Comparison of ENCODE assay signal across 9 cellular contexts in genomic region chr19:4971816-4972495, GRCh38. TPM values are rescaled to one million over a fixed set of nuclear protein-coding genes. Genes with fewer than 3 reads are reported as not detected.
DNase-seq lines count a peak whose midpoint lies in the region; ATAC-seq and TF ChIP-seq lines count a peak whose summit lies in the region.
"Had no signal": no experiment of that assay in that cellular context is flagged by ENCODE, and none has a peak within 500 bp of the region (broad histone marks: within the 10 kb centered on the region; RNA-seq: fewer than 3 reads in every experiment).

No MANE protein-coding gene starts in this region.

- peaks cover 35% of the 10 kb centered on the region for H3K4me1 Mint-ChIP-seq in T-helper 2 cell treated with Interferon-gamma antibody and Interleukin-4, amounts not matched to agents 5 μg/mL and 100 μg/mL, for 36 hours (ENCODE audit: low read depth)
- peaks cover 50% of the 10 kb centered on the region for H3K4me1 Mint-ChIP-seq in WTC11

- peak overlapping the region; percentile 97 for H3K4me3 Mint-ChIP-seq in T-helper 2 cell treated with Interferon-gamma antibody and Interleukin-4, amounts not matched to agents 5 μg/mL and 100 μg/mL, for 36 hours
- H3K4me3 Mint-ChIP-seq in WTC11 = peak overlapping the region; percentile 96

- peak overlapping the region in 1 of 2 donors; percentile 74 for H3K4me3 ChIP-seq in gastroesophageal sphincter
- peak overlapping the region in 2 of 3 donors; percentile 73 to 74 for H3K4me3 ChIP-seq in skeletal muscle tissue (ENCODE audit: low read length in 3 of 3)
- no peak overlapping the region for H3K4me3 ChIP-seq in brain microvascular endothelial cell (ENCODE audit: low read depth, low read length)

- H3K9me3 Mint-ChIP-seq in T-helper 2 cell treated with Interferon-gamma antibody and Interleukin-4, amounts not matched to agents 5 μg/mL and 100 μg/mL, for 36 hours = no peaks in the 10 kb centered on the region
- H3K9me3 Mint-ChIP-seq in WTC11 = no peaks in the 10 kb centered on the region

- no peak for DNase-seq in T-helper 2 cell treated with Interferon-gamma antibody and Interleukin-4, amounts not matched to agents 5 μg/mL and 100 μg/mL, for 36 hours (ENCODE audit: low spot score)
- DNase-seq in T-helper 2 cell (no peak), WTC11 (ENCODE audit: low spot score) (no peak), brain microvascular endothelial cell (no peak), KG1 (lab: John Stamatoyannopoulos, UW) (no peak), hippocampal formation (lab: John Stamatoyannopoulos, UW) (no peak)

- in situ Hi-C loops in brain microvascular endothelial cell (cut with HindIII; ENCODE audit: low pct_ligation_motif_present, low sequenced_read_pairs) = no loop called here

- no peaks in the 10 kb centered on the region for H3K27me3 Mint-ChIP-seq in T-helper 2 cell treated with Interferon-gamma antibody and Interleukin-4, amounts not matched to agents 5 μg/mL and 100 μg/mL, for 36 hours (ENCODE audit: low read depth)
- H3K27me3 Mint-ChIP-seq in WTC11 (ENCODE audit: low read depth) = no peaks in the 10 kb centered on the region

- TF ChIP-seq EP300 in gastroesophageal sphincter (IDR thresholded peaks at IDR 0.05) = no peak

- WGBS in gastroesophageal sphincter (ENCODE audit: low coverage in 1 of 2), 2 donors = no CpG with 5 or more reads among the region's 19 CpGs

- CTCF ChIA-PET in WTC11 (lab: Charles Lee) = interaction anchor here (0.7 to 4.4 kb wide), 13 partner anchors 7 to 166 kb away, joined by 3 to 23 read pairs (median 4); no protein-coding TSS in a partner anchor

- H3K27ac ChIP-seq in gastroesophageal sphincter = peak overlapping the region in 3 of 4 donors; percentile 78 to 87 (median 85)
- H3K27ac ChIP-seq in skeletal muscle tissue (ENCODE audit: low read depth, low read length) = peak overlapping the region; percentile 58
- no peak overlapping the region for H3K27ac ChIP-seq in brain microvascular endothelial cell

- POLR2A ChIA-PET in WTC11 (lab: Charles Lee) = no interaction called here

- TF ChIP-seq POLR2A in gastroesophageal sphincter (IDR thresholded peaks at IDR 0.05) = no peak

- peaks cover 22% of the 10 kb centered on the region for H3K36me3 Mint-ChIP-seq in T-helper 2 cell treated with Interferon-gamma antibody and Interleukin-4, amounts not matched to agents 5 μg/mL and 100 μg/mL, for 36 hours (ENCODE audit: low read depth)
- H3K36me3 Mint-ChIP-seq in WTC11 = no peaks in the 10 kb centered on the region; the same call in 1 of the 2 replicates

- ATAC-seq in WTC11 = no peak
- no peak for ATAC-seq in gastroesophageal sphincter

- peak overlapping the region; percentile 93 for H3K27ac Mint-ChIP-seq in T-helper 2 cell treated with Interferon-gamma antibody and Interleukin-4, amounts not matched to agents 5 μg/mL and 100 μg/mL, for 36 hours
- H3K27ac Mint-ChIP-seq in WTC11 = peak overlapping the region; percentile 84

- H3K9ac ChIP-seq in skeletal muscle tissue (ENCODE audit: low read depth in 1 of 3, low read length in 3 of 3) = peak overlapping the region; percentile 22 to 54 (median 25)

- no peak for TF ChIP-seq CTCF in WTC11 (IDR thresholded peaks at IDR 0.05)
- no peak for TF ChIP-seq CTCF in gastroesophageal sphincter (IDR thresholded peaks at IDR 0.05)
- TF ChIP-seq CTCF in brain microvascular endothelial cell (IDR thresholded peaks at IDR 0.05; ENCODE audit: low read depth, low read length, missing control alignments) = no peak

- H3K9me3 ChIP-seq in gastroesophageal sphincter (no peaks in the 10 kb centered on the region), skeletal muscle tissue (ENCODE audit: control insufficient read depth in 3 of 3, low read length in 3 of 3) (no peaks in the 10 kb centered on the region)
- H3K9me3 ChIP-seq: HAP-1 had no signal

- H3K4me1 ChIP-seq in gastroesophageal sphincter (peaks cover 3 to 81% (median 35%) of the 10 kb centered on the region in 3 donors), skeletal muscle tissue (ENCODE audit: control insufficient read depth in 3 of 3, insufficient read depth in 3 of 3, low read length in 3 of 3) (peaks cover 44 to 61% (median 59%) of the 10 kb centered on the region in 3 donors)

- H3K27me3 ChIP-seq in gastroesophageal sphincter (no peaks in the 10 kb centered on the region), skeletal muscle tissue (ENCODE audit: control insufficient read depth in 3 of 3, insufficient read depth in 3 of 3, low read length in 3 of 3) (no peaks in the 10 kb centered on the region), brain microvascular endothelial cell (replicated peaks) (no peaks in the 10 kb centered on the region)

- H3K36me3 ChIP-seq in gastroesophageal sphincter (no peaks in the 10 kb centered on the region), skeletal muscle tissue (ENCODE audit: control insufficient read depth in 3 of 3, insufficient read depth in 3 of 3, low read length in 3 of 3) (no peaks in the 10 kb centered on the region), brain microvascular endothelial cell (replicated peaks) (no peaks in the 10 kb centered on the region)
- H3K36me3 ChIP-seq: HAP-1 had no signal

TF ChIP-seq in WTC11, 78 proteins besides CTCF, POLR2A, EP300 and RAD21:
- TF ChIP-seq SOX15 (CRISPR knock-in tag; IDR thresholded peaks at IDR 0.05) = no peak
- TF ChIP-seq ATF1 (CRISPR knock-in tag; IDR thresholded peaks at IDR 0.05) = no peak
- no peak for TF ChIP-seq NR2C2 (CRISPR knock-in tag; IDR thresholded peaks at IDR 0.05)
- no peak for TF ChIP-seq ZBTB21 (CRISPR knock-in tag; IDR thresholded peaks at IDR 0.05; ENCODE audit: borderline replicate concordance)
- TF ChIP-seq HMGXB4 (CRISPR knock-in tag; IDR thresholded peaks at IDR 0.05) = no peak
TF ChIP-seq in WTC11: peak in this region for 0.

RNA-seq across cellular contexts. Expression of gene KDM4B, which starts 3.0 kb away (rescaled TPM):
- total RNA-seq in WTC11 (2021) (43.2 to 56.0 TPM (median 53.1 TPM) in 3 replicates), gastroesophageal sphincter (10 to 100 TPM; 29.2 to 43.8 (median 38.7) TPM), skeletal muscle tissue (11.5 TPM)
